In genomic region chr19:49847731-49848696, GRCh38 we compare ENCODE assay signal across 11 cellular contexts. TPM values are rescaled to one million over a fixed set of nuclear protein-coding genes. Genes with fewer than 3 reads are reported as not detected.
DNase-seq lines count a peak whose midpoint lies in the region; ATAC-seq and FAIRE-seq lines count a peak whose summit lies in the region.
"Had no signal": no experiment of that assay in that cellular context is flagged by ENCODE, and none has a peak within 500 bp of the region (broad histone marks: within the 10 kb centered on the region; RNA-seq: fewer than 3 reads in every experiment).

No MANE protein-coding gene starts in this region.

- ATAC-seq in activated CD8-positive, alpha-beta memory T cell treated with anti-CD3 and anti-CD28 coated beads, Interleukin-2, amount 10 ng/mL, durations not matched to agents 7 days and 5 days = peak; percentile 24
- no peak for ATAC-seq in stimulated activated effector memory CD8-positive, alpha-beta T cell treated with anti-CD3 and anti-CD28 coated beads, Interleukin-12 subunit alpha, Interleukin-12 subunit beta, amount 100 ng/mL, for 72 hours
- no peak for ATAC-seq in HG03457 (IDR thresholded peaks at IDR 0.05; ENCODE audit: unreplicated experiment)
- ATAC-seq: lower lobe of right lung had no signal

- FAIRE-seq in RCC 7860 (lab: Jason Lieb, UNC) = peak; percentile 86

- no peak for DNase-seq in activated CD8-positive, alpha-beta memory T cell treated with anti-CD3 and anti-CD28 coated beads, Interleukin-2, amount 10 ng/mL, durations not matched to agents 7 days and 5 days
- DNase-seq in activated CD8-positive, alpha-beta memory T cell treated with anti-CD3 and anti-CD28 coated beads, Interleukin-2, amount 50 U/mL, for 4 hours = no peak
- DNase-seq in RCC 7860 (ENCODE audit: low spot score) (peak; percentile 72), NCI-H2107 (lab: John Stamatoyannopoulos, UW) (no peak)
- DNase-seq in stimulated activated effector memory CD8-positive, alpha-beta T cell treated with anti-CD3 and anti-CD28 coated beads, Interleukin-12 subunit alpha, Interleukin-12 subunit beta, amount 100 ng/mL, for 72 hours (ENCODE audit: low spot score in 2 of 2) = peak in 1 of 2 donors; percentile 57
- DNase-seq in activated CD4-positive, alpha-beta T cell treated with anti-CD3 and anti-CD28 coated beads, Interleukin-2, amount 50 U/mL, for 4 hours = no peak
- DNase-seq: DMS79 treated with DMSO at 0.1 percent for 48 hours, lower lobe of right lung, NCI-H526 treated with DMSO at 0.1 percent for 48 hours had no signal

- peak overlapping the region; percentile 38 for H3K27ac Mint-ChIP-seq in activated CD8-positive, alpha-beta memory T cell treated with anti-CD3 and anti-CD28 coated beads, Interleukin-2, amount 10 ng/mL, durations not matched to agents 7 days and 5 days
- peak overlapping the region; percentile 98 for H3K27ac Mint-ChIP-seq in dendritic cell treated with granulocyte-macrophage colony-stimulating factor and Interleukin-4, amounts not matched to agents 40 ng/mL and 50 ng/mL, for 4 days
- no peak overlapping the region for H3K27ac Mint-ChIP-seq in stimulated activated effector memory CD8-positive, alpha-beta T cell treated with anti-CD3 and anti-CD28 coated beads, Interleukin-12 subunit alpha, Interleukin-12 subunit beta, amount 100 ng/mL, for 72 hours

- H3K4me1 Mint-ChIP-seq in activated CD8-positive, alpha-beta memory T cell treated with anti-CD3 and anti-CD28 coated beads, Interleukin-2, amount 10 ng/mL, durations not matched to agents 7 days and 5 days = peaks cover 39% of the 10 kb centered on the region
- peaks cover 58% of the 10 kb centered on the region for H3K4me1 Mint-ChIP-seq in dendritic cell treated with granulocyte-macrophage colony-stimulating factor and Interleukin-4, amounts not matched to agents 40 ng/mL and 50 ng/mL, for 4 days (ENCODE audit: low read depth)
- peaks cover 37% of the 10 kb centered on the region for H3K4me1 Mint-ChIP-seq in stimulated activated effector memory CD8-positive, alpha-beta T cell treated with anti-CD3 and anti-CD28 coated beads, Interleukin-12 subunit alpha, Interleukin-12 subunit beta, amount 100 ng/mL, for 72 hours

- peaks cover 21% of the 10 kb centered on the region for H3K27me3 Mint-ChIP-seq in activated CD8-positive, alpha-beta memory T cell treated with anti-CD3 and anti-CD28 coated beads, Interleukin-2, amount 10 ng/mL, durations not matched to agents 7 days and 5 days
- H3K27me3 Mint-ChIP-seq in dendritic cell treated with granulocyte-macrophage colony-stimulating factor and Interleukin-4, amounts not matched to agents 40 ng/mL and 50 ng/mL, for 4 days = peaks cover 12% of the 10 kb centered on the region

- peaks cover 2% of the 10 kb centered on the region for H3K9me3 Mint-ChIP-seq in activated CD8-positive, alpha-beta memory T cell treated with anti-CD3 and anti-CD28 coated beads, Interleukin-2, amount 10 ng/mL, durations not matched to agents 7 days and 5 days (ENCODE audit: low read depth)
- H3K9me3 Mint-ChIP-seq in dendritic cell treated with granulocyte-macrophage colony-stimulating factor and Interleukin-4, amounts not matched to agents 40 ng/mL and 50 ng/mL, for 4 days = peaks cover 17% of the 10 kb centered on the region
- peaks cover 3% of the 10 kb centered on the region for H3K9me3 Mint-ChIP-seq in stimulated activated effector memory CD8-positive, alpha-beta T cell treated with anti-CD3 and anti-CD28 coated beads, Interleukin-12 subunit alpha, Interleukin-12 subunit beta, amount 100 ng/mL, for 72 hours

- intact Hi-C loops in dendritic cell treated with granulocyte-macrophage colony-stimulating factor and Interleukin-4, amounts not matched to agents 40 ng/mL and 50 ng/mL, for 4 days (cut with micrococcal nuclease) = no loop called here

- peaks cover 1% of the 10 kb centered on the region for H3K36me3 Mint-ChIP-seq in activated CD8-positive, alpha-beta memory T cell treated with anti-CD3 and anti-CD28 coated beads, Interleukin-2, amount 10 ng/mL, durations not matched to agents 7 days and 5 days
- peaks cover 24% of the 10 kb centered on the region for H3K36me3 Mint-ChIP-seq in dendritic cell treated with granulocyte-macrophage colony-stimulating factor and Interleukin-4, amounts not matched to agents 40 ng/mL and 50 ng/mL, for 4 days (ENCODE audit: low read depth)
- peaks cover 12% of the 10 kb centered on the region for H3K36me3 Mint-ChIP-seq in stimulated activated effector memory CD8-positive, alpha-beta T cell treated with anti-CD3 and anti-CD28 coated beads, Interleukin-12 subunit alpha, Interleukin-12 subunit beta, amount 100 ng/mL, for 72 hours

- H3K4me3 Mint-ChIP-seq in activated CD8-positive, alpha-beta memory T cell treated with anti-CD3 and anti-CD28 coated beads, Interleukin-2, amount 10 ng/mL, durations not matched to agents 7 days and 5 days = no peak overlapping the region
- no peak overlapping the region for H3K4me3 Mint-ChIP-seq in dendritic cell treated with granulocyte-macrophage colony-stimulating factor and Interleukin-4, amounts not matched to agents 40 ng/mL and 50 ng/mL, for 4 days
- H3K4me3 Mint-ChIP-seq in stimulated activated effector memory CD8-positive, alpha-beta T cell treated with anti-CD3 and anti-CD28 coated beads, Interleukin-12 subunit alpha, Interleukin-12 subunit beta, amount 100 ng/mL, for 72 hours = peak overlapping the region; percentile 11

- CTCF ChIA-PET in activated CD8-positive, alpha-beta memory T cell treated with anti-CD3 and anti-CD28 coated beads, Interleukin-2, amount 10 ng/mL, durations not matched to agents 7 days and 5 days (lab: Charles Lee) = interaction anchor here (0.7 to 3.4 kb wide), 6 partner anchors 21 to 167 kb away, joined by 4 to 14 read pairs (median 5); partner anchors contain the start of genes FUZ and MED25

RNA-seq across cellular contexts. Expression of gene PTOV1, which starts 2.9 kb away (rescaled TPM):
- total RNA-seq in activated CD8-positive, alpha-beta memory T cell treated with anti-CD3 and anti-CD28 coated beads, Interleukin-2, amount 10 ng/mL, durations not matched to agents 7 days and 5 days = 10 to 100 TPM; 78.2 to 79.4 TPM

RNA-seq across cellular contexts. Expression of gene PNKP, which starts 19.4 kb away (rescaled TPM):
- total RNA-seq in activated CD8-positive, alpha-beta memory T cell treated with anti-CD3 and anti-CD28 coated beads, Interleukin-2, amount 10 ng/mL, durations not matched to agents 7 days and 5 days = 100 to 1,000 TPM; 130 to 133 TPM

RNA-seq across cellular contexts. Expression of gene AKT1S1, which starts 29.1 kb away (rescaled TPM):
- 10 to 100 TPM; 13.4 to 21.2 TPM for total RNA-seq in activated CD8-positive, alpha-beta memory T cell treated with anti-CD3 and anti-CD28 coated beads, Interleukin-2, amount 10 ng/mL, durations not matched to agents 7 days and 5 days

RNA-seq across cellular contexts. Expression of gene TBC1D17, which starts 29.5 kb away (rescaled TPM):
- 10 to 100 TPM; 26.2 to 39.3 TPM for total RNA-seq in activated CD8-positive, alpha-beta memory T cell treated with anti-CD3 and anti-CD28 coated beads, Interleukin-2, amount 10 ng/mL, durations not matched to agents 7 days and 5 days

RNA-seq across cellular contexts. Expression of gene MED25, which starts 29.9 kb away (rescaled TPM):
- total RNA-seq in activated CD8-positive, alpha-beta memory T cell treated with anti-CD3 and anti-CD28 coated beads, Interleukin-2, amount 10 ng/mL, durations not matched to agents 7 days and 5 days = 10 to 100 TPM; 57.5 to 70.5 TPM
